ENCODE assay signal across 31 cellular contexts in the genomic region with DNA sequence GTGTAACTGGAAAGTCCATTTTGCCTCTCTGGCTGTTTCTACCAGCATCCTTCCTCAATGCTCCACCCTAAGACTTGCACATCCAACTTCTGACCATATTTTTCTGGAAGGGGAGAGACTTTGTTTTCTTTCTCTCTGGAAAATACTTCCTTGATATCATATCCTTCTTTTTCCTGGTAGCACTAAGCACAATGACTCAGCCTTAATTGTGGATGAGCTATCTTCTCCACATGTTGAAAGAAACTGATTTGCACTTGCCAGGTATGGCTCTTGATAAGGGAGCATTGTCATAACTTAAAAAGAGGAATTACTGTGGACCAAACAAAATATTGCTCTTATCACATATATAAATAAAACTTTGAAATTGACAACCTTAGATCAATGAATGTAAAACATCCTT.
"Had no signal": no experiment of that assay in that cellular context is flagged by ENCODE, and none has a peak within 500 bp of the region (broad histone marks: within the 10 kb centered on the region; RNA-seq: fewer than 3 reads in every experiment).

No MANE protein-coding gene starts in this region.

- H3K9me3 ChIP-seq: ascending aorta, breast epithelium, esophagus squamous epithelium, gastrocnemius medialis had no signal

- H3K27ac ChIP-seq: ascending aorta, breast epithelium, epithelial cell of prostate, esophagus squamous epithelium, gastrocnemius medialis, heart left ventricle had no signal

- H3K27ac Mint-ChIP-seq: activated CD4-positive, alpha-beta memory T cell treated with anti-CD3 and anti-CD28 coated beads for 36 hours; activated CD4-positive, alpha-beta T cell treated with anti-CD3 and anti-CD28 coated beads for 36 hours; activated CD4-positive, alpha-beta T cell treated with anti-CD3 and anti-CD28 coated beads, Interleukin-2, amount 10 ng/mL, durations not matched to agents 24 days and 14 days; activated CD8-positive, alpha-beta memory T cell treated with anti-CD3 and anti-CD28 coated beads, Interleukin-2, amount 10 ng/mL, durations not matched to agents 7 days and 5 days; activated CD8-positive, alpha-beta T cell treated with anti-CD3 and anti-CD28 coated beads, Interleukin-2, amount 10 ng/mL, durations not matched to agents 7 days and 5 days; activated naive CD4-positive, alpha-beta T cell treated with anti-CD3 and anti-CD28 coated beads, Interleukin-2, amount 10 ng/mL, durations not matched to agents 7 days and 5 days; activated naive CD4-positive, alpha-beta T cell treated with anti-CD3 and anti-CD28 coated beads, Interleukin-2, amount 50 U/mL, for 72 hours; activated naive CD8-positive, alpha-beta T cell treated with anti-CD3 and anti-CD28 coated beads, Interleukin-2, amount 10 ng/mL, durations not matched to agents 7 days and 5 days; activated T-helper 1 cell treated with anti-CD3 and anti-CD28 coated beads, Interleukin-12 subunit alpha, Interleukin-12 subunit beta, Interleukin-2, Interleukin-4 antibody, amounts not matched to agents 30 ng/mL and 10 ng/mL and 1 ng/mL, durations not matched to agents 14 hours and 24 hours and 36 hours; brain had no signal

- H3K27me3 Mint-ChIP-seq: activated CD4-positive, alpha-beta memory T cell treated with anti-CD3 and anti-CD28 coated beads for 36 hours; activated CD8-positive, alpha-beta memory T cell treated with anti-CD3 and anti-CD28 coated beads, Interleukin-2, amount 10 ng/mL, durations not matched to agents 7 days and 5 days; activated naive CD4-positive, alpha-beta T cell treated with anti-CD3 and anti-CD28 coated beads, Interleukin-2, amount 10 ng/mL, durations not matched to agents 7 days and 5 days; effector memory CD8-positive, alpha-beta T cell had no signal

- H3K27me3 ChIP-seq: ascending aorta, breast epithelium, esophagus squamous epithelium, gastrocnemius medialis, heart left ventricle had no signal

- H3K9me3 Mint-ChIP-seq: activated CD4-positive, alpha-beta memory T cell treated with anti-CD3 and anti-CD28 coated beads for 36 hours; activated CD4-positive, alpha-beta T cell treated with anti-CD3 and anti-CD28 coated beads, Interleukin-2, amount 10 ng/mL, durations not matched to agents 24 days and 14 days; activated naive CD4-positive, alpha-beta T cell treated with anti-CD3 and anti-CD28 coated beads, Interleukin-2, amount 10 ng/mL, durations not matched to agents 7 days and 5 days; activated naive CD4-positive, alpha-beta T cell treated with anti-CD3 and anti-CD28 coated beads, Interleukin-2, amount 50 U/mL, for 72 hours; activated T-helper 1 cell treated with anti-CD3 and anti-CD28 coated beads, Interleukin-12 subunit alpha, Interleukin-12 subunit beta, Interleukin-2, Interleukin-4 antibody, amounts not matched to agents 30 ng/mL and 10 ng/mL and 1 ng/mL, durations not matched to agents 14 hours and 24 hours and 36 hours; effector memory CD8-positive, alpha-beta T cell had no signal

- H3K36me3 ChIP-seq: ascending aorta, breast epithelium, esophagus squamous epithelium, gastrocnemius medialis, heart left ventricle had no signal

- ATAC-seq: activated CD4-positive, alpha-beta T cell treated with anti-CD3 and anti-CD28 coated beads for 36 hours; activated CD8-positive, alpha-beta memory T cell treated with anti-CD3 and anti-CD28 coated beads, Interleukin-2, amount 10 ng/mL, durations not matched to agents 7 days and 5 days; activated CD8-positive, alpha-beta T cell treated with anti-CD3 and anti-CD28 coated beads, Interleukin-2, amount 10 ng/mL, durations not matched to agents 7 days and 5 days; activated naive CD4-positive, alpha-beta T cell treated with anti-CD3 and anti-CD28 coated beads, Interleukin-2, amount 50 U/mL, for 72 hours; effector memory CD8-positive, alpha-beta T cell; gastrocnemius medialis; heart left ventricle had no signal

- H3K4me3 Mint-ChIP-seq: activated CD4-positive, alpha-beta memory T cell treated with anti-CD3 and anti-CD28 coated beads for 36 hours; activated CD4-positive, alpha-beta T cell treated with anti-CD3 and anti-CD28 coated beads for 36 hours; activated CD4-positive, alpha-beta T cell treated with anti-CD3 and anti-CD28 coated beads, Interleukin-2, amount 10 ng/mL, durations not matched to agents 24 days and 14 days; activated CD8-positive, alpha-beta memory T cell treated with anti-CD3 and anti-CD28 coated beads, Interleukin-2, amount 10 ng/mL, durations not matched to agents 7 days and 5 days; activated CD8-positive, alpha-beta T cell treated with anti-CD3 and anti-CD28 coated beads, Interleukin-2, amount 10 ng/mL, durations not matched to agents 7 days and 5 days; activated naive CD4-positive, alpha-beta T cell treated with anti-CD3 and anti-CD28 coated beads, Interleukin-2, amount 10 ng/mL, durations not matched to agents 7 days and 5 days; activated naive CD8-positive, alpha-beta T cell treated with anti-CD3 and anti-CD28 coated beads, Interleukin-2, amount 10 ng/mL, durations not matched to agents 7 days and 5 days; activated T-helper 1 cell treated with anti-CD3 and anti-CD28 coated beads, Interleukin-12 subunit alpha, Interleukin-12 subunit beta, Interleukin-2, Interleukin-4 antibody, amounts not matched to agents 30 ng/mL and 10 ng/mL and 1 ng/mL, durations not matched to agents 14 hours and 24 hours and 36 hours; brain; effector memory CD8-positive, alpha-beta T cell had no signal

- H3K4me3 ChIP-seq: ascending aorta, breast epithelium, esophagus squamous epithelium, gastrocnemius medialis, heart left ventricle had no signal

- H3K36me3 Mint-ChIP-seq: activated CD4-positive, alpha-beta memory T cell treated with anti-CD3 and anti-CD28 coated beads for 36 hours; activated naive CD4-positive, alpha-beta T cell treated with anti-CD3 and anti-CD28 coated beads, Interleukin-2, amount 10 ng/mL, durations not matched to agents 7 days and 5 days; activated naive CD4-positive, alpha-beta T cell treated with anti-CD3 and anti-CD28 coated beads, Interleukin-2, amount 50 U/mL, for 72 hours; activated naive CD8-positive, alpha-beta T cell treated with anti-CD3 and anti-CD28 coated beads, Interleukin-2, amount 10 ng/mL, durations not matched to agents 7 days and 5 days; brain had no signal

- H3K4me1 Mint-ChIP-seq: brain had no signal

- H3K4me1 ChIP-seq: ascending aorta, breast epithelium, esophagus squamous epithelium, gastrocnemius medialis, heart left ventricle had no signal

- FAIRE-seq: colon had no signal

- DNase-seq: activated CD4-positive, alpha-beta memory T cell treated with anti-CD3 and anti-CD28 coated beads for 36 hours; activated CD4-positive, alpha-beta T cell treated with anti-CD3 and anti-CD28 coated beads for 36 hours; activated CD4-positive, alpha-beta T cell treated with anti-CD3 and anti-CD28 coated beads, Interleukin-2, amount 10 ng/mL, durations not matched to agents 24 days and 14 days; activated CD4-positive, CD25-positive, alpha-beta regulatory T cell; activated CD4-positive, CD25-positive, alpha-beta regulatory T cell treated with anti-CD3 and anti-CD28 coated beads, Interleukin-2, amount 50 U/mL, for 72 hours; activated CD8-positive, alpha-beta memory T cell treated with anti-CD3 and anti-CD28 coated beads, Interleukin-2, amount 10 ng/mL, durations not matched to agents 7 days and 5 days; activated CD8-positive, alpha-beta memory T cell treated with anti-CD3 and anti-CD28 coated beads, Interleukin-2, amount 50 U/mL, for 4 hours; activated CD8-positive, alpha-beta T cell treated with anti-CD3 and anti-CD28 coated beads, Interleukin-2, amount 10 ng/mL, durations not matched to agents 7 days and 5 days; activated gamma-delta T cell; activated naive CD4-positive, alpha-beta T cell; activated naive CD4-positive, alpha-beta T cell treated with anti-CD3 and anti-CD28 coated beads, Interleukin-2, amount 10 ng/mL, durations not matched to agents 7 days and 5 days; activated naive CD8-positive, alpha-beta T cell treated with anti-CD3 and anti-CD28 coated beads, Interleukin-2, amount 10 ng/mL, durations not matched to agents 7 days and 5 days; activated T-cell treated with anti-CD3 and anti-CD28 coated beads, Interleukin-2, amount 50 U/mL, for 1 hour; activated T-cell treated with anti-CD3 and anti-CD28 coated beads, Interleukin-2, amount 50 U/mL, for 48 hours; caudate nucleus; cortex of kidney; dermis blood vessel endothelial cell; effector CD4-positive, alpha-beta T cell; effector memory CD8-positive, alpha-beta T cell; esophagus squamous epithelium; gastrocnemius medialis; glutamatergic neuron; heart left ventricle; T-helper 2 cell had no signal
